Comparison of ENCODE assay signal across 1 cellular context in genomic region chr11:68903288-68903630, GRCh38.
TF ChIP-seq lines count a peak whose summit lies in the region.

No MANE protein-coding gene starts in this region.

TF ChIP-seq in GM23338, 12 proteins besides CTCF, POLR2A, EP300 and RAD21 (continued from another document):
- TF ChIP-seq ETS1 (IDR thresholded peaks at IDR 0.05) (no peak), STAT1 (IDR thresholded peaks at IDR 0.05; ENCODE audit: unreplicated experiment) (no peak), NANOG (IDR thresholded peaks at IDR 0.05; ENCODE audit: borderline replicate concordance) (no peak), ZNF331 (CRISPR knock-in tag; IDR thresholded peaks at IDR 0.05; ENCODE audit: low read depth) (no peak), ZNF462 (CRISPR knock-in tag; IDR thresholded peaks at IDR 0.05) (no peak), ZNF114 (CRISPR knock-in tag; IDR thresholded peaks at IDR 0.05) (no peak), JUNB (IDR thresholded peaks at IDR 0.05; ENCODE audit: unreplicated experiment) (no peak)
